ENCODE assay signal across 8 cellular contexts in the genomic region with DNA sequence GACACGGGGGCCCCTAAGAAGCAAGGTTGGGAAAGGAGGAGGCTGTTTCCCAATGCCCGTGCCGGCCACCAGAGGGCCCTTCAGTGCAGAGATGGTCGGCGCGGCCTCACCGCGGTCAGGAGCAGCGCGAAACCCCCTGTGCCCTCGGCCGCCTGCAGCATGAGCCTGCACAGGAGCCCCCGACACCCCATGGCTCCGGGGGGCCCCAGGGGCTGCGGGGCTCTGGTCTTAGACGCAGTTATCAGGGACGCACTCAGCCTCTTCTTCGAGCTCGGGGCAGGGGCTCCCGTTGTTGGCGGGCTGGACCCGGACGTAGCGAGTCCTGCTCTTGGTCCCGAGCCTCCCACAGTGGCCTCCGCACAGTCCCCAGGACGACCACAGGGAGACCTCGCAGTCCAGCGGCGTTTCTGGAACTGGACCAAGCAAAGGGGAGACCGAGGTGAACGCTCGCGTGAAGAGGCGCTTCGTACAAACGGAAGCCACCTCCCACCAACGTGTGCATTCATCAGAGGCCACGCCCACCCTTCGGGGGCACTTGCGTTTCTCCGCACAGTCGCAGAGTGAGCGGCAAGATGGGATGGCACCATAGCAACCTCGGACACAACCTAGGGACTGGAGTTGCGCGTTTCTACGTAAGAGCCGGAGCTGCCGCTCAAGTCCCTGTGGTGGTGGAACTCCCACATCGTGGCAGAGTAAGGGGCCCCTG. TPM values are rescaled to one million over a fixed set of nuclear protein-coding genes. Genes with fewer than 3 reads are reported as not detected.
DNase-seq lines count a peak whose midpoint lies in the region; ATAC-seq and TF ChIP-seq lines count a peak whose summit lies in the region.

No MANE protein-coding gene starts in this region.

- no peaks in the 10 kb centered on the region for H3K9me2 ChIP-seq in PC-3 (replicated peaks; ENCODE audit: low read length)

- H3K27ac Mint-ChIP-seq in Caco-2 (ENCODE audit: unreplicated experiment) (no peak overlapping the region), natural killer cell (peak overlapping the region; percentile 88 to 96)
- H3K27ac Mint-ChIP-seq in activated T-cell treated with anti-CD3 and anti-CD28 coated beads, Interleukin-2, amount 50 U/mL, for 24 hours, result peak overlapping the region; percentile 87
- H3K27ac Mint-ChIP-seq in stimulated activated naive B cell treated with anti-CD40 and anti-IgM and Interleukin-4, amounts not matched to agents 10 μg/mL and 1 μg/mL and 100 μg/mL, for 72 hours, result peak overlapping the region; percentile 93

- DNase-seq in Caco-2 (peak; percentile 85 to 86), HuH-7 (ENCODE audit: low spot score) (peak; percentile 79), PC-3 (peak; percentile 79), fibroblast of lung (ENCODE audit: low read depth in 2 of 2) (peak; percentile 88 to 89), natural killer cell (peak; percentile 89)
- peak; percentile 89 for DNase-seq in activated T-cell treated with anti-CD3 and anti-CD28 coated beads, Interleukin-2, amount 50 U/mL, for 24 hours
- DNase-seq in stimulated activated naive B cell treated with anti-CD40 and anti-IgM and Interleukin-4, amounts not matched to agents 10 μg/mL and 1 μg/mL and 100 μg/mL, for 72 hours, result peak; percentile 87

- H3K27me3 Mint-ChIP-seq in Caco-2 (ENCODE audit: insufficient read depth, unreplicated experiment), result peaks cover 2% of the 10 kb centered on the region
- peaks cover 26% of the 10 kb centered on the region for H3K27me3 Mint-ChIP-seq in activated T-cell treated with anti-CD3 and anti-CD28 coated beads, Interleukin-2, amount 50 U/mL, for 24 hours
- no peaks in the 10 kb centered on the region for H3K27me3 Mint-ChIP-seq in natural killer cell (ENCODE audit: low read depth in 2 of 2)
- H3K27me3 Mint-ChIP-seq in stimulated activated naive B cell treated with anti-CD40 and anti-IgM and Interleukin-4, amounts not matched to agents 10 μg/mL and 1 μg/mL and 100 μg/mL, for 72 hours, result peaks cover 12 to 27% of the 10 kb centered on the region in 2 donors

- H3K4me1 ChIP-seq in Caco-2, result 0 out of 2 replicates have a peak, but pooled peaks cover 2% of the 10 kb centered on the region
- no peaks in the 10 kb centered on the region for H3K4me1 ChIP-seq in PC-3 (ENCODE audit: insufficient read depth, low read length)
- H3K4me1 ChIP-seq in fibroblast of lung (ENCODE audit: control insufficient read depth, extremely low read depth, insufficient read depth, low read length), result peaks cover 13% of the 10 kb centered on the region

- intact Hi-C loops in Caco-2 (cut with micrococcal nuclease; ENCODE audit: unreplicated experiment) (loop anchor here (5.0 kb wide), 1 partner anchor 40 kb away; no protein-coding TSS in a partner anchor), PC-3 (cut with micrococcal nuclease) (no loop called here), natural killer cell (cut with micrococcal nuclease) (loop anchor here (1.0 to 5.0 kb wide), 7 partner anchors 17 to 179 kb away; partner anchors contain the start of gene UVSSA)

- peak; percentile 90 to 95 for TF ChIP-seq CTCF in Caco-2 (IDR thresholded peaks at IDR 0.05; ENCODE audit: insufficient read depth in 1 of 2, low read depth in 1 of 2, low read length in 1 of 2, severe bottlenecking in 1 of 2, unreplicated experiment in 1 of 2)
- peak; percentile 81 for TF ChIP-seq CTCF in PC-3 (conservative IDR thresholded peaks at IDR 0.05; ENCODE audit: low read depth, low read length)
- TF ChIP-seq CTCF in fibroblast of lung (conservative IDR thresholded peaks at IDR 0.05 in 1 of 2, IDR thresholded peaks at IDR 0.05 in 1 of 2; ENCODE audit: low read depth in 1 of 2, low read length in 2 of 2), result peak; percentile 82 to 87
- TF ChIP-seq CTCF in natural killer cell (IDR thresholded peaks at IDR 0.05), result peak; percentile 99

- H3K4me3 Mint-ChIP-seq in Caco-2 (ENCODE audit: unreplicated experiment) (peak overlapping the region; percentile 72), natural killer cell (peak overlapping the region; percentile 94)
- peak overlapping the region; percentile 79 for H3K4me3 Mint-ChIP-seq in activated T-cell treated with anti-CD3 and anti-CD28 coated beads, Interleukin-2, amount 50 U/mL, for 24 hours
- peak overlapping the region; percentile 87 to 91 for H3K4me3 Mint-ChIP-seq in stimulated activated naive B cell treated with anti-CD40 and anti-IgM and Interleukin-4, amounts not matched to agents 10 μg/mL and 1 μg/mL and 100 μg/mL, for 72 hours

- no peak overlapping the region for H3K27ac ChIP-seq in PC-3 (ENCODE audit: low read length)
- H3K27ac ChIP-seq in fibroblast of lung (ENCODE audit: insufficient read depth, low read length), result peak overlapping the region; percentile 34

- ATAC-seq in GM21423 (IDR thresholded peaks at IDR 0.05; ENCODE audit: unreplicated experiment) (peak; percentile 72), PC-3 (peak; percentile 88), natural killer cell (peak; percentile 79 to 92 (median 82))
- peak; percentile 91 to 92 for ATAC-seq in stimulated activated naive B cell treated with anti-CD40 and anti-IgM and Interleukin-4, amounts not matched to agents 10 μg/mL and 1 μg/mL and 100 μg/mL, for 72 hours (replicated peaks)

- H3F3A ChIP-seq in PC-3 (ENCODE audit: low read length, unreplicated experiment), result no peaks in the 10 kb centered on the region

- H2AFZ ChIP-seq in PC-3 (ENCODE audit: low read length) (peak overlapping the region; percentile 96), fibroblast of lung (ENCODE audit: low read length) (no peak overlapping the region)

- no peaks in the 10 kb centered on the region for H3K9me3 ChIP-seq in Caco-2
- no peaks in the 10 kb centered on the region for H3K9me3 ChIP-seq in PC-3 (ENCODE audit: low read length)
- no peaks in the 10 kb centered on the region for H3K9me3 ChIP-seq in fibroblast of lung (ENCODE audit: control insufficient read depth, insufficient read depth, low read depth, low read length)

- H3K9ac ChIP-seq in PC-3 (ENCODE audit: low read length) (peak overlapping the region; percentile 84), fibroblast of lung (ENCODE audit: insufficient read depth, low read length) (no peak overlapping the region)

- H3K4me2 ChIP-seq in PC-3 (ENCODE audit: low read length) (peak overlapping the region; percentile 98), fibroblast of lung (ENCODE audit: extremely low read depth, insufficient read depth, low read length) (no peak overlapping the region)

- TSS peak; percentile 87 for BruUV-seq in Caco-2 (replicated peaks; lab: Mats Ljungman, UMichigan)
- TSS peak; percentile 51 for BruUV-seq in PC-3 (replicated peaks; lab: Mats Ljungman, UMichigan)

- H4K20me1 ChIP-seq in PC-3 (ENCODE audit: low read length), result no peaks in the 10 kb centered on the region
- no peaks in the 10 kb centered on the region for H4K20me1 ChIP-seq in fibroblast of lung (ENCODE audit: control insufficient read depth, extremely low read depth, insufficient read depth, low read length)

- H3K27me3 ChIP-seq in Caco-2 (replicated peaks; ENCODE audit: control insufficient read depth, insufficient read depth, low read length) (no peaks in the 10 kb centered on the region), PC-3 (ENCODE audit: low read length) (peaks cover 13% of the 10 kb centered on the region), fibroblast of lung (ENCODE audit: control insufficient read depth, insufficient read depth, low read length) (no peaks in the 10 kb centered on the region)

- peaks cover 4% of the 10 kb centered on the region for H3K36me3 Mint-ChIP-seq in Caco-2 (ENCODE audit: insufficient read depth, unreplicated experiment)
- H3K36me3 Mint-ChIP-seq in activated T-cell treated with anti-CD3 and anti-CD28 coated beads, Interleukin-2, amount 50 U/mL, for 24 hours (ENCODE audit: low read depth), result no peaks in the 10 kb centered on the region
- H3K36me3 Mint-ChIP-seq in natural killer cell, result no peaks in the 10 kb centered on the region
- peaks cover 6 to 9% of the 10 kb centered on the region in 2 donors for H3K36me3 Mint-ChIP-seq in stimulated activated naive B cell treated with anti-CD40 and anti-IgM and Interleukin-4, amounts not matched to agents 10 μg/mL and 1 μg/mL and 100 μg/mL, for 72 hours

- H3K9me3 Mint-ChIP-seq in Caco-2 (ENCODE audit: unreplicated experiment) (no peaks in the 10 kb centered on the region), natural killer cell (no peaks in the 10 kb centered on the region)
- no peaks in the 10 kb centered on the region for H3K9me3 Mint-ChIP-seq in activated T-cell treated with anti-CD3 and anti-CD28 coated beads, Interleukin-2, amount 50 U/mL, for 24 hours
- H3K9me3 Mint-ChIP-seq in stimulated activated naive B cell treated with anti-CD40 and anti-IgM and Interleukin-4, amounts not matched to agents 10 μg/mL and 1 μg/mL and 100 μg/mL, for 72 hours, result peaks cover 3 to 4% of the 10 kb centered on the region in 2 donors

- POLR2A ChIA-PET in Caco-2 (lab: Charles Lee) (no interaction called here), PC-3 (lab: Charles Lee; ENCODE audit: unreplicated experiment) (no interaction called here)

- H3K79me2 ChIP-seq in PC-3 (ENCODE audit: low read length) (no peaks in the 10 kb centered on the region), fibroblast of lung (ENCODE audit: control insufficient read depth, insufficient read depth, low read length) (peaks cover 26% of the 10 kb centered on the region)

- H3K36me3 ChIP-seq in Caco-2 (ENCODE audit: control insufficient read depth, insufficient read depth, low read length) (no peaks in the 10 kb centered on the region), PC-3 (ENCODE audit: low read depth, low read length) (no peaks in the 10 kb centered on the region), fibroblast of lung (ENCODE audit: control insufficient read depth, insufficient read depth, low read length) (peaks cover 33% of the 10 kb centered on the region)

- CTCF ChIA-PET in Caco-2 (lab: Charles Lee) (no interaction called here), PC-3 (lab: Charles Lee) (no interaction called here)

- H3K4me3 ChIP-seq in Caco-2 (ENCODE audit: low read depth, low read length) (peak overlapping the region; percentile 52), PC-3 (ENCODE audit: low read length) (peak overlapping the region; percentile 77), fibroblast of lung (replicated peaks in 1 of 4; ENCODE audit: control extremely low read depth in 1 of 4, insufficient read depth in 1 of 4, low read depth in 3 of 4, low read length in 4 of 4) (peak overlapping the region in 3 of 4 experiments; percentile 21 to 46 (median 23))

- peaks cover 7% of the 10 kb centered on the region for H3K4me1 Mint-ChIP-seq in Caco-2 (ENCODE audit: low read depth, unreplicated experiment)
- peaks cover 31% of the 10 kb centered on the region for H3K4me1 Mint-ChIP-seq in activated T-cell treated with anti-CD3 and anti-CD28 coated beads, Interleukin-2, amount 50 U/mL, for 24 hours (ENCODE audit: low read depth)
- H3K4me1 Mint-ChIP-seq in natural killer cell, result peaks cover 49% of the 10 kb centered on the region in 2 donors
- peaks cover 41 to 76% of the 10 kb centered on the region in 2 donors for H3K4me1 Mint-ChIP-seq in stimulated activated naive B cell treated with anti-CD40 and anti-IgM and Interleukin-4, amounts not matched to agents 10 μg/mL and 1 μg/mL and 100 μg/mL, for 72 hours

RNA-seq across cellular contexts. Expression of gene SPON2, which starts 5.0 kb away (rescaled TPM):
- total RNA-seq in Caco-2 (2022) (3.1 and 4.0 TPM in 2 replicates), PC-3 (2014; rRNA removed) (0.80 and 1.0 TPM in 2 replicates), fibroblast of lung (261 and 367 TPM in 2 replicates), natural killer cell (1,000 to 10,000 TPM; 1,124 to 1,574 (median 1,339) TPM)
- 179 and 189 TPM in 2 replicates for polyA plus RNA-seq in fibroblast of lung
- 431 and 600 TPM in 2 replicates for polyA plus RNA-seq in fibroblast of lung (2012)
- 88.2 and 101 TPM in 2 replicates for polyA minus RNA-seq in fibroblast of lung (ENCODE audit: low replicate concordance)

RNA-seq across cellular contexts. Expression of gene RNF212, which starts 54.0 kb away (rescaled TPM):
- total RNA-seq in Caco-2 (2022) (not detected in 2 replicates), PC-3 (2014; rRNA removed) (not detected in 2 replicates), fibroblast of lung (0.66 and 2.6 TPM in 2 replicates), natural killer cell (1 to 10 TPM; 1.0 to 2.0 (median 1.7) TPM)
- polyA plus RNA-seq in fibroblast of lung, result 1.2 and 1.6 TPM in 2 replicates
- 1.0 and 1.6 TPM in 2 replicates for polyA plus RNA-seq in fibroblast of lung (2012)
- 2.2 TPM in 1 of 2 replicates, not detected in the other for polyA minus RNA-seq in fibroblast of lung (ENCODE audit: low replicate concordance)

Comparison
In these comparisons a context has a peak if more than half of its experiments do, and no peak if none do; other contexts are left out.
1. H3K4me3 ChIP-seq: peak in every context shown above with its lines; median percentile 77 in PC-3; 52 in Caco-2; 23 in fibroblast of lung.
2. RNA of gene SPON2, which starts 5.0 kb away (total RNA-seq): 1,124 to 1,574 TPM in natural killer cell and 261 to 367 TPM in fibroblast of lung; 3.1 to 4.0 TPM in Caco-2 and 0.80 to 1.0 TPM in PC-3; every median in the first group is over 10 times any median in the second.
3. Peak in every context shown above with its lines, with median percentiles within 50 percentile points of each other: DNase-seq, H3K4me3 Mint-ChIP-seq, CTCF ChIP-seq and ATAC-seq.